18 cellular contexts compared by ENCODE assay signal in the genomic region with DNA sequence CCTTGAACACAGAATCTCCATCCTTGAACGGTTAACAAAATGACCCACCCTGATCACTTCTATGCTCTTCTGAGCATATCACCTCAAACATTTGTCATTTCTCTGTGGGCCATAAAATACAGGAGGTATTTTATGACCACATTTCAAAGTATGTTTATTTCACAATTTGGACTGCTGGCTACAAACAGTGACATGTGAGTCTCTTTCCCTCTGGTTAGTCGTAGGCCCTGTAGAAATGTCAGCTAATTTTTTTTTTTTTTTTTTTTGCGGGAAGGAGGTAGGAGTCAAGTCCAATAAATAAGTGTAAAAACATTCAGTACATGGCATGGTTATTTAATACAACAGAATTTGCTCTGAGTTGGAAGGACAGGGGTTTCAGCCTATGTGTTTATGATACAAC.
DNase-seq lines count a peak whose midpoint lies in the region; ATAC-seq and TF ChIP-seq lines count a peak whose summit lies in the region.
"Had no signal": no experiment of that assay in that cellular context is flagged by ENCODE, and none has a peak within 500 bp of the region (broad histone marks: within the 10 kb centered on the region; RNA-seq: fewer than 3 reads in every experiment).

No MANE protein-coding gene starts in this region.

- TF ChIP-seq POLR2A in thyroid gland (IDR thresholded peaks at IDR 0.05) = no peak

- intact Hi-C loops in activated naive CD4-positive, alpha-beta T cell treated with anti-CD3 and anti-CD28 coated beads for 36 hours (cut with micrococcal nuclease) = loop anchor here (5.0 kb wide), 1 partner anchor 408 kb away; no protein-coding TSS in a partner anchor
- intact Hi-C loops in activated B cell treated with CpG ODN at 0.5 μM for 24 hours (cut with micrococcal nuclease) = loop anchor here (5.0 kb wide), 1 partner anchor 528 kb away; no protein-coding TSS in a partner anchor
- intact Hi-C loops in thyroid gland (cut with DNase I) = no loop called here
- intact Hi-C loops in Right ventricle myocardium superior (cut with DNase I) = loop anchor here (10.0 kb wide), 1 partner anchor 49 kb away; no protein-coding TSS in a partner anchor

- H3K79me2 ChIP-seq in hepatocyte = peaks cover 87% of the 10 kb centered on the region

- H3K4me3 ChIP-seq in hepatocyte (no peak overlapping the region), thyroid gland (replicated peaks in 1 of 3) (no peak overlapping the region)
- H3K4me3 ChIP-seq: K562, lower lobe of right lung had no signal

- no peak overlapping the region for H2AFZ ChIP-seq in hepatocyte

- H4K20me1 ChIP-seq in hepatocyte (ENCODE audit: insufficient read depth, poor library complexity, severe bottlenecking) = peaks cover 10% of the 10 kb centered on the region

- no peak overlapping the region for H3K4me3 Mint-ChIP-seq in activated naive CD4-positive, alpha-beta T cell treated with anti-CD3 and anti-CD28 coated beads for 36 hours
- H3K4me3 Mint-ChIP-seq in activated B cell treated with CpG ODN at 0.5 μM for 24 hours = peak overlapping the region; percentile 26
- H3K4me3 Mint-ChIP-seq in stimulated activated naive CD8-positive, alpha-beta T cell treated with anti-CD3 and anti-CD28 coated beads, Interleukin-15, amount 100 ng/mL, for 72 hours = no peak overlapping the region
- H3K4me3 Mint-ChIP-seq: H9, neural crest cell had no signal

- CTCF ChIA-PET in activated naive CD4-positive, alpha-beta T cell treated with anti-CD3 and anti-CD28 coated beads for 36 hours (lab: Charles Lee) = interaction anchor here (1.5 kb wide), 1 partner anchor 9 kb away, joined by 3 read pairs; no protein-coding TSS in a partner anchor
- CTCF ChIA-PET in activated B cell treated with CpG ODN at 0.5 μM for 24 hours (lab: Charles Lee) = interaction anchor here (0.9 kb wide), 1 partner anchor 653 kb away, joined by 3 read pairs; no protein-coding TSS in a partner anchor

- H3K4me1 Mint-ChIP-seq in activated naive CD4-positive, alpha-beta T cell treated with anti-CD3 and anti-CD28 coated beads for 36 hours (ENCODE audit: low read depth) = peaks cover 94% of the 10 kb centered on the region
- H3K4me1 Mint-ChIP-seq in activated B cell treated with CpG ODN at 0.5 μM for 24 hours = peaks cover 99% of the 10 kb centered on the region
- H3K4me1 Mint-ChIP-seq in stimulated activated naive CD8-positive, alpha-beta T cell treated with anti-CD3 and anti-CD28 coated beads, Interleukin-15, amount 100 ng/mL, for 72 hours = peaks cover 96% of the 10 kb centered on the region

- H3K9me3 Mint-ChIP-seq in activated naive CD4-positive, alpha-beta T cell treated with anti-CD3 and anti-CD28 coated beads for 36 hours = no peaks in the 10 kb centered on the region
- no peaks in the 10 kb centered on the region for H3K9me3 Mint-ChIP-seq in activated B cell treated with CpG ODN at 0.5 μM for 24 hours
- no peaks in the 10 kb centered on the region for H3K9me3 Mint-ChIP-seq in stimulated activated naive CD8-positive, alpha-beta T cell treated with anti-CD3 and anti-CD28 coated beads, Interleukin-15, amount 100 ng/mL, for 72 hours
- H3K9me3 Mint-ChIP-seq: H9, neural crest cell had no signal

- POLR2A ChIA-PET in activated B cell treated with CpG ODN at 0.5 μM for 24 hours (lab: Charles Lee) = interaction anchor here (0.8 to 1.0 kb wide), 3 partner anchors 14 to 114 kb away, joined by 3 to 4 read pairs (median 3); no protein-coding TSS in a partner anchor

- H3K36me3 ChIP-seq in hepatocyte (replicated peaks; ENCODE audit: insufficient read depth, low read depth) (no peaks in the 10 kb centered on the region), thyroid gland (no peaks in the 10 kb centered on the region)
- H3K36me3 ChIP-seq: lower lobe of right lung had no signal

- TF ChIP-seq CTCF in activated B cell treated with CpG ODN at 0.5 μM for 24 hours (IDR thresholded peaks at IDR 0.05) = no peak
- no peak for TF ChIP-seq CTCF in hepatocyte (IDR thresholded peaks at IDR 0.05; ENCODE audit: poor library complexity)
- TF ChIP-seq CTCF in thyroid gland (IDR thresholded peaks at IDR 0.05) = no peak

- ATAC-seq in activated B cell treated with CpG ODN at 0.5 μM for 24 hours (ENCODE audit: low read depth) (no peak), HG03457 (IDR thresholded peaks at IDR 0.05; ENCODE audit: unreplicated experiment) (no peak), Right ventricle myocardium superior (ENCODE audit: poor library complexity) (no peak)
- ATAC-seq in stimulated activated naive CD8-positive, alpha-beta T cell treated with anti-CD3 and anti-CD28 coated beads, Interleukin-15, amount 100 ng/mL, for 72 hours = no peak
- ATAC-seq: K562, Panc1 had no signal

- H3K9me3 ChIP-seq in hepatocyte (ENCODE audit: low read depth) (no peaks in the 10 kb centered on the region), thyroid gland (no peaks in the 10 kb centered on the region)
- H3K9me3 ChIP-seq: lower lobe of right lung had no signal

- DNase-seq in activated naive CD4-positive, alpha-beta T cell treated with anti-CD3 and anti-CD28 coated beads for 36 hours = no peak
- no peak for DNase-seq in activated naive CD4-positive, alpha-beta T cell (lab: John Stamatoyannopoulos, UW)
- DNase-seq in activated B cell treated with CpG ODN at 0.5 μM for 24 hours (no peak), hepatocyte (ENCODE audit: low spot score) (peak; percentile 13), thyroid gland (no peak), Right ventricle myocardium superior (no peak)
- no peak for DNase-seq in stimulated activated naive CD8-positive, alpha-beta T cell treated with anti-CD3 and anti-CD28 coated beads, Interleukin-15, amount 100 ng/mL, for 72 hours
- DNase-seq: activated CD4-positive, CD25-positive, alpha-beta regulatory T cell; activated CD8-positive, alpha-beta memory T cell treated with anti-CD3 and anti-CD28 coated beads, Interleukin-2, amount 50 U/mL, for 48 hours; amniotic stem cell; H9; lower lobe of right lung; NCI-H1436; stimulated activated CD4-positive, alpha-beta T cell treated with anti-CD3 and anti-CD28 coated beads, Interleukin-4, amount 100 ng/mL, for 24 hours had no signal

- no peaks in the 10 kb centered on the region for H3K36me3 Mint-ChIP-seq in activated naive CD4-positive, alpha-beta T cell treated with anti-CD3 and anti-CD28 coated beads for 36 hours (ENCODE audit: low read depth)
- H3K36me3 Mint-ChIP-seq in activated B cell treated with CpG ODN at 0.5 μM for 24 hours (ENCODE audit: low read depth) = no peaks in the 10 kb centered on the region

- WGBS in hepatocyte (ENCODE audit: low lambda C conversion rate, missing lambda C conversion rate) = 47% methylated on average over 3 of the region's 3 CpGs
- WGBS in thyroid gland, 2 donors = 80% methylated on average over 3 of the region's 3 CpGs

- no peaks in the 10 kb centered on the region for H3K27me3 Mint-ChIP-seq in activated naive CD4-positive, alpha-beta T cell treated with anti-CD3 and anti-CD28 coated beads for 36 hours (ENCODE audit: low read depth)
- no peaks in the 10 kb centered on the region for H3K27me3 Mint-ChIP-seq in activated B cell treated with CpG ODN at 0.5 μM for 24 hours
- H3K27me3 Mint-ChIP-seq in stimulated activated naive CD8-positive, alpha-beta T cell treated with anti-CD3 and anti-CD28 coated beads, Interleukin-15, amount 100 ng/mL, for 72 hours = no peaks in the 10 kb centered on the region

- H3K27ac Mint-ChIP-seq in activated naive CD4-positive, alpha-beta T cell treated with anti-CD3 and anti-CD28 coated beads for 36 hours = peak overlapping the region; percentile 82
- H3K27ac Mint-ChIP-seq in activated B cell treated with CpG ODN at 0.5 μM for 24 hours = peak overlapping the region; percentile 73
- H3K27ac Mint-ChIP-seq in stimulated activated naive CD8-positive, alpha-beta T cell treated with anti-CD3 and anti-CD28 coated beads, Interleukin-15, amount 100 ng/mL, for 72 hours = peak overlapping the region; percentile 13 to 22

- H3K4me2 ChIP-seq in hepatocyte = no peak overlapping the region

- H3K27ac ChIP-seq in hepatocyte (no peak overlapping the region), thyroid gland (no peak overlapping the region)
- H3K27ac ChIP-seq: lower lobe of right lung had no signal

- H3K27me3 ChIP-seq in hepatocyte (no peaks in the 10 kb centered on the region), thyroid gland (no peaks in the 10 kb centered on the region)

- no peaks in the 10 kb centered on the region for H3K9me2 ChIP-seq in hepatocyte (replicated peaks; ENCODE audit: insufficient read depth)

- H3K4me1 ChIP-seq in hepatocyte (ENCODE audit: insufficient read depth) = peaks cover 10% of the 10 kb centered on the region
- peaks cover 77 to 80% of the 10 kb centered on the region in 2 donors for H3K4me1 ChIP-seq in thyroid gland

Comparison
In these comparisons a context has a peak if more than half of its experiments do, and no peak if none do; other contexts are left out.
1. H3K27ac Mint-ChIP-seq: peak in every context shown above with its lines; median percentile 82 in activated naive CD4-positive, alpha-beta T cell treated with anti-CD3 and anti-CD28 coated beads for 36 hours; 73 in activated B cell treated with CpG ODN at 0.5 μM for 24 hours; 18 in stimulated activated naive CD8-positive, alpha-beta T cell treated with anti-CD3 and anti-CD28 coated beads, Interleukin-15, amount 100 ng/mL, for 72 hours.